ENCODE assay signal across 9 cellular contexts in genomic region chr2:48205137-48205798, GRCh38.
DNase-seq lines count a peak whose midpoint lies in the region; ATAC-seq and TF ChIP-seq lines count a peak whose summit lies in the region.
"Had no signal": no experiment of that assay in that cellular context is flagged by ENCODE, and none has a peak within 500 bp of the region (broad histone marks: within the 10 kb centered on the region; RNA-seq: fewer than 3 reads in every experiment).

No MANE protein-coding gene starts in this region.

- TF ChIP-seq POLR2A in heart left ventricle (IDR thresholded peaks at IDR 0.05) (no peak), erythroblast (IDR thresholded peaks at IDR 0.05; ENCODE audit: low read length) (no peak), tibial nerve (IDR thresholded peaks at IDR 0.05) (no peak)

- ATAC-seq in heart left ventricle: no peak
- peak; percentile 73 for ATAC-seq in HG03378 (IDR thresholded peaks at IDR 0.05; ENCODE audit: unreplicated experiment)
- ATAC-seq in activated CD8-positive, alpha-beta memory T cell treated with anti-CD3 and anti-CD28 coated beads, Interleukin-2, amount 10 ng/mL, durations not matched to agents 7 days and 5 days: no peak

- H3K27ac ChIP-seq in cardiac muscle cell (no peak overlapping the region), heart left ventricle (peak overlapping the region in 1 of 12 donors; percentile 47), tibial nerve (peak overlapping the region; percentile 24 to 90 (median 63)), smooth muscle cell (ENCODE audit: low read depth) (no peak overlapping the region)
- H3K27ac ChIP-seq: C4-2B had no signal

- intact Hi-C loops in heart left ventricle (cut with DNase I): no loop called here

- peak in 1 of 2 donors; percentile 76 for TF ChIP-seq EP300 in tibial nerve (IDR thresholded peaks at IDR 0.05)

- peak in 1 of 2 donors; percentile 40 for DNase-seq in cardiac muscle cell (ENCODE audit: low read depth in 1 of 2, low spot score in 1 of 2)
- DNase-seq in heart left ventricle: no peak
- DNase-seq in erythroblast (lab: John Stamatoyannopoulos, UW): peak; percentile 49 to 50
- DNase-seq in tibial nerve (ENCODE audit: low spot score in 2 of 2): no peak
- DNase-seq in glomerular visceral epithelial cell (ENCODE audit: extremely low spot score): no peak
- no peak for DNase-seq in smooth muscle cell (lab: John Stamatoyannopoulos, UW; ENCODE audit: unreplicated experiment)
- no peak for DNase-seq in activated CD8-positive, alpha-beta memory T cell treated with anti-CD3 and anti-CD28 coated beads, Interleukin-2, amount 10 ng/mL, durations not matched to agents 7 days and 5 days

- no peaks in the 10 kb centered on the region for H3K9me3 Mint-ChIP-seq in activated CD8-positive, alpha-beta memory T cell treated with anti-CD3 and anti-CD28 coated beads, Interleukin-2, amount 10 ng/mL, durations not matched to agents 7 days and 5 days (ENCODE audit: low read depth)

- no peaks in the 10 kb centered on the region for H3K27me3 Mint-ChIP-seq in activated CD8-positive, alpha-beta memory T cell treated with anti-CD3 and anti-CD28 coated beads, Interleukin-2, amount 10 ng/mL, durations not matched to agents 7 days and 5 days

- H3F3A ChIP-seq in smooth muscle cell (ENCODE audit: low read depth): no peaks in the 10 kb centered on the region

- H2AFZ ChIP-seq in smooth muscle cell (ENCODE audit: low read depth): no peak overlapping the region

- H3K4me1 Mint-ChIP-seq in activated CD8-positive, alpha-beta memory T cell treated with anti-CD3 and anti-CD28 coated beads, Interleukin-2, amount 10 ng/mL, durations not matched to agents 7 days and 5 days: peaks cover 2% of the 10 kb centered on the region

- CTCF ChIA-PET in activated CD8-positive, alpha-beta memory T cell treated with anti-CD3 and anti-CD28 coated beads, Interleukin-2, amount 10 ng/mL, durations not matched to agents 7 days and 5 days (lab: Charles Lee): no interaction called here

- H3K4me3 ChIP-seq in cardiac muscle cell: no peak overlapping the region
- no peak overlapping the region for H3K4me3 ChIP-seq in heart left ventricle
- peak overlapping the region in 2 of 4 donors; percentile 17 to 20 for H3K4me3 ChIP-seq in tibial nerve
- no peak overlapping the region for H3K4me3 ChIP-seq in smooth muscle cell

- peaks cover 11% of the 10 kb centered on the region for H3K4me1 ChIP-seq in cardiac muscle cell (ENCODE audit: low read depth)
- H3K4me1 ChIP-seq in heart left ventricle: peaks cover 0 to 46% (median 8%) of the 10 kb centered on the region in 12 donors
- H3K4me1 ChIP-seq in tibial nerve: peaks cover 0 to 58% (median 23%) of the 10 kb centered on the region in 4 donors
- peaks cover 4% of the 10 kb centered on the region for H3K4me1 ChIP-seq in smooth muscle cell (ENCODE audit: low read depth)

- H3K79me2 ChIP-seq in smooth muscle cell (ENCODE audit: low read depth): no peaks in the 10 kb centered on the region

- H3K36me3 ChIP-seq in cardiac muscle cell: no peaks in the 10 kb centered on the region
- H3K36me3 ChIP-seq in heart left ventricle: no peaks in the 10 kb centered on the region
- no peaks in the 10 kb centered on the region for H3K36me3 ChIP-seq in tibial nerve
- H3K36me3 ChIP-seq in smooth muscle cell (ENCODE audit: low read depth): no peaks in the 10 kb centered on the region

- WGBS in heart left ventricle, 4 donors: 70 to 80% (median 78%) methylated on average over 7 of the region's 7 CpGs
- 39 to 42% methylated on average over 7 of the region's 7 CpGs for WGBS in tibial nerve, 2 donors
- 86% methylated on average over 7 of the region's 7 CpGs for WGBS in smooth muscle cell (ENCODE audit: low lambda C conversion rate)

- H3K9me3 ChIP-seq in cardiac muscle cell (ENCODE audit: low read depth): no peaks in the 10 kb centered on the region
- H3K9me3 ChIP-seq in heart left ventricle: no peaks in the 10 kb centered on the region
- no peaks in the 10 kb centered on the region for H3K9me3 ChIP-seq in tibial nerve
- no peaks in the 10 kb centered on the region for H3K9me3 ChIP-seq in smooth muscle cell (replicated peaks; ENCODE audit: low read depth)

- no peaks in the 10 kb centered on the region for H3K36me3 Mint-ChIP-seq in activated CD8-positive, alpha-beta memory T cell treated with anti-CD3 and anti-CD28 coated beads, Interleukin-2, amount 10 ng/mL, durations not matched to agents 7 days and 5 days

- no peak overlapping the region for H3K4me3 Mint-ChIP-seq in activated CD8-positive, alpha-beta memory T cell treated with anti-CD3 and anti-CD28 coated beads, Interleukin-2, amount 10 ng/mL, durations not matched to agents 7 days and 5 days

- no peaks in the 10 kb centered on the region for H4K20me1 ChIP-seq in smooth muscle cell (ENCODE audit: low read depth)

- H3K27ac Mint-ChIP-seq in activated CD8-positive, alpha-beta memory T cell treated with anti-CD3 and anti-CD28 coated beads, Interleukin-2, amount 10 ng/mL, durations not matched to agents 7 days and 5 days: no peak overlapping the region

- no peak overlapping the region for H3K9ac ChIP-seq in smooth muscle cell (ENCODE audit: low read depth)

- no peak overlapping the region for H3K4me2 ChIP-seq in smooth muscle cell

- TF ChIP-seq CTCF in cardiac muscle cell (IDR thresholded peaks at IDR 0.05; ENCODE audit: low read depth, low read length) (peak; percentile 32), heart left ventricle (IDR thresholded peaks at IDR 0.05) (peak in 1 of 12 donors; percentile 12), tibial nerve (IDR thresholded peaks at IDR 0.05) (peak in 4 of 5 experiments; percentile 13 to 49 (median 22)), smooth muscle cell (IDR thresholded peaks at IDR 0.05; ENCODE audit: borderline replicate concordance, insufficient read depth, poor library complexity, severe bottlenecking) (no peak)

- no peaks in the 10 kb centered on the region for H3K27me3 ChIP-seq in cardiac muscle cell
- H3K27me3 ChIP-seq in heart left ventricle: no peaks in the 10 kb centered on the region
- no peaks in the 10 kb centered on the region for H3K27me3 ChIP-seq in tibial nerve
- H3K27me3 ChIP-seq in smooth muscle cell (ENCODE audit: low read depth): no peaks in the 10 kb centered on the region

Comparison
In these comparisons a context has a peak if more than half of its experiments do, and no peak if none do; other contexts are left out.
1. DNase-seq: peak in erythroblast (2 of 2); none in heart left ventricle (0 of 5), tibial nerve (0 of 2), glomerular visceral epithelial cell (single experiment), smooth muscle cell (single experiment) and activated CD8-positive, alpha-beta memory T cell treated with anti-CD3 and anti-CD28 coated beads, Interleukin-2, amount 10 ng/mL, durations not matched to agents 7 days and 5 days (single experiment).
2. H3K27ac ChIP-seq: peak in tibial nerve (4 of 4); none in cardiac muscle cell (single experiment) and smooth muscle cell (single experiment).